ENCODE assay signal across 30 cellular contexts in the genomic region with DNA sequence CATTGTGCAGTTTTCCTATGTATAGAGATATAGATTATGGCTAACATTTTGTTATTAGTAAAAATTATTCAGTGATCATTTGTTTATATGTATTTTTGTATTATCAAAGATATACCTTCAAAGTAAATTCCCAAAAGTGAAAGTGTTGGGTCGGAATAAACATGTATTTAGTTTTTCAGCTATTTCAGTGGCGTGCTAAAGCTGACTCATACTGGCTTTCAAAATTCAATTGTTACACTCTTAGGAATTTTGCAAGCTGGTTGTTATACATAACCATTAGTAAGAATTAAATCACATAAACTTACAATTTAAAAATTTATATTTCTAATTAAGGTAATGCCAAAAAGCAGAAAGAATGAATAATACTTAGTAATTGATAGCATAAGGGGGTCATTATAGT.
"Had no signal": no experiment of that assay in that cellular context is flagged by ENCODE, and none has a peak within 500 bp of the region (broad histone marks: within the 10 kb centered on the region; RNA-seq: fewer than 3 reads in every experiment).

No MANE protein-coding gene starts in this region.

- H3K36me3 ChIP-seq: adrenal gland, brain microvascular endothelial cell, esophagus squamous epithelium, neural progenitor cell, sigmoid colon, stomach, thyroid gland, upper lobe of right lung had no signal

- H3K36me3 Mint-ChIP-seq: activated naive CD8-positive, alpha-beta T cell; memory B cell; natural killer cell; neural progenitor cell; stimulated activated naive B cell treated with anti-CD40 and anti-IgM and Interleukin-4, amounts not matched to agents 10 μg/mL and 1 μg/mL and 100 μg/mL, for 72 hours had no signal

- H3K27me3 Mint-ChIP-seq: activated CD4-positive, alpha-beta T cell treated with anti-CD3 and anti-CD28 coated beads for 36 hours; activated naive CD8-positive, alpha-beta T cell; dendritic cell treated with granulocyte-macrophage colony-stimulating factor and Interleukin-4, amounts not matched to agents 40 ng/mL and 50 ng/mL, for 4 days; memory B cell; stimulated activated naive B cell treated with anti-CD40 and anti-IgM and Interleukin-4, amounts not matched to agents 10 μg/mL and 1 μg/mL and 100 μg/mL, for 72 hours had no signal

- H3K27ac Mint-ChIP-seq: activated CD4-positive, alpha-beta T cell treated with anti-CD3 and anti-CD28 coated beads for 36 hours; activated naive CD8-positive, alpha-beta T cell; dendritic cell treated with granulocyte-macrophage colony-stimulating factor and Interleukin-4, amounts not matched to agents 40 ng/mL and 50 ng/mL, for 4 days; endodermal cell; memory B cell; natural killer cell; neural progenitor cell; stimulated activated naive B cell treated with anti-CD40 and anti-IgM and Interleukin-4, amounts not matched to agents 10 μg/mL and 1 μg/mL and 100 μg/mL, for 72 hours; T-helper 2 cell treated with Interferon-gamma antibody and Interleukin-4, amounts not matched to agents 5 μg/mL and 100 μg/mL, for 36 hours had no signal

- H3K4me1 Mint-ChIP-seq: activated CD4-positive, alpha-beta T cell treated with anti-CD3 and anti-CD28 coated beads for 36 hours; endodermal cell; memory B cell; natural killer cell; neural progenitor cell; stimulated activated naive B cell treated with anti-CD40 and anti-IgM and Interleukin-4, amounts not matched to agents 10 μg/mL and 1 μg/mL and 100 μg/mL, for 72 hours had no signal

- H3K9ac ChIP-seq: neural progenitor cell, parathyroid adenoma had no signal

- DNase-seq: activated CD4-positive, alpha-beta T cell treated with anti-CD3 and anti-CD28 coated beads for 36 hours; activated CD4-positive, alpha-beta T cell treated with anti-CD3 and anti-CD28 coated beads, Interleukin-2, amount 50 U/mL, for 4 hours; activated CD4-positive, CD25-positive, alpha-beta regulatory T cell; activated CD8-positive, alpha-beta memory T cell treated with anti-CD3 and anti-CD28 coated beads for 24 hours; activated effector memory CD4-positive, alpha-beta T cell treated with Interleukin-2 at 50 U/mL for 16 hours; activated naive CD4-positive, alpha-beta T cell treated with Interleukin-2 at 50 U/mL for 16 hours; adrenal gland; brain microvascular endothelial cell; central memory CD4-positive, alpha-beta T cell; endodermal cell; esophagus squamous epithelium; head of caudate nucleus; hippocampal formation; natural killer cell; occipital lobe; psoas muscle; sigmoid colon; stimulated activated CD4-positive, alpha-beta T cell treated with anti-CD3 and anti-CD28 coated beads, Interleukin-2, amount 100 ng/mL, for 24 hours; stimulated activated naive B cell treated with anti-CD40 and anti-IgM and Interleukin-4, amounts not matched to agents 10 μg/mL and 1 μg/mL and 100 μg/mL, for 72 hours; stomach; T-helper 1 cell; thyroid gland; upper lobe of right lung had no signal

- H3K27me3 ChIP-seq: brain microvascular endothelial cell, esophagus squamous epithelium, neural progenitor cell, sigmoid colon, stomach, thyroid gland, upper lobe of right lung had no signal

- H3K4me1 ChIP-seq: adrenal gland, esophagus squamous epithelium, neural progenitor cell, parathyroid adenoma, psoas muscle, sigmoid colon, stomach, thyroid gland, upper lobe of right lung had no signal

- H3K9me3 Mint-ChIP-seq: neural progenitor cell; T-helper 2 cell treated with Interferon-gamma antibody and Interleukin-4, amounts not matched to agents 5 μg/mL and 100 μg/mL, for 36 hours had no signal

- H3K4me3 Mint-ChIP-seq: activated CD4-positive, alpha-beta T cell treated with anti-CD3 and anti-CD28 coated beads for 36 hours; activated naive CD8-positive, alpha-beta T cell; dendritic cell treated with granulocyte-macrophage colony-stimulating factor and Interleukin-4, amounts not matched to agents 40 ng/mL and 50 ng/mL, for 4 days; endodermal cell; memory B cell; natural killer cell; neural progenitor cell; stimulated activated naive B cell treated with anti-CD40 and anti-IgM and Interleukin-4, amounts not matched to agents 10 μg/mL and 1 μg/mL and 100 μg/mL, for 72 hours; T-helper 2 cell treated with Interferon-gamma antibody and Interleukin-4, amounts not matched to agents 5 μg/mL and 100 μg/mL, for 36 hours had no signal

- H3K4me3 ChIP-seq: adrenal gland, esophagus squamous epithelium, neural progenitor cell, psoas muscle, sigmoid colon, smooth muscle cell, stomach, thyroid gland, upper lobe of right lung had no signal

- H3K27ac ChIP-seq: adrenal gland, brain microvascular endothelial cell, esophagus squamous epithelium, neural progenitor cell, parathyroid adenoma, psoas muscle, sigmoid colon, stomach, thyroid gland, upper lobe of right lung had no signal

- H3K9me3 ChIP-seq: adrenal gland, thyroid gland, upper lobe of right lung had no signal

- ATAC-seq: activated CD4-positive, alpha-beta T cell treated with anti-CD3 and anti-CD28 coated beads for 36 hours; natural killer cell; psoas muscle; stimulated activated naive B cell treated with anti-CD40 and anti-IgM and Interleukin-4, amounts not matched to agents 10 μg/mL and 1 μg/mL and 100 μg/mL, for 72 hours; upper lobe of right lung had no signal
